ENCODE assay signal across 27 cellular contexts in genomic region chr19:48433337-48433736, GRCh38. TPM values are rescaled to one million over a fixed set of nuclear protein-coding genes. Genes with fewer than 3 reads are reported as not detected.
"Had no signal": no experiment of that assay in that cellular context is flagged by ENCODE, and none has a peak within 500 bp of the region (broad histone marks: within the 10 kb centered on the region; RNA-seq: fewer than 3 reads in every experiment).

No MANE protein-coding gene starts in this region.

- H3K27ac Mint-ChIP-seq: activated CD4-positive, alpha-beta T cell treated with anti-CD3 and anti-CD28 coated beads, Interleukin-2, amount 10 ng/mL, durations not matched to agents 7 days and 5 days; activated CD8-positive, alpha-beta T cell treated with anti-CD3 and anti-CD28 coated beads, Interleukin-2, amount 10 ng/mL, durations not matched to agents 7 days and 5 days; activated T-helper 1 cell treated with anti-CD3 and anti-CD28 coated beads, Interleukin-12 subunit alpha, Interleukin-12 subunit beta, Interleukin-2, Interleukin-4 antibody, amounts not matched to agents 30 ng/mL and 10 ng/mL and 1 ng/mL, durations not matched to agents 14 hours and 24 hours and 36 hours; brain; immature natural killer cell; naive thymus-derived CD4-positive, alpha-beta T cell; type B pancreatic cell had no signal

- H3K36me3 Mint-ChIP-seq: immature natural killer cell; naive thymus-derived CD4-positive, alpha-beta T cell; type B pancreatic cell had no signal

- H3K4me1 Mint-ChIP-seq: activated CD4-positive, alpha-beta T cell treated with anti-CD3 and anti-CD28 coated beads, Interleukin-2, amount 10 ng/mL, durations not matched to agents 7 days and 5 days; brain; immature natural killer cell had no signal

- H3K27me3 ChIP-seq: right lobe of liver, vagina had no signal

- ATAC-seq: activated CD8-positive, alpha-beta T cell treated with anti-CD3 and anti-CD28 coated beads, Interleukin-2, amount 10 ng/mL, durations not matched to agents 7 days and 5 days; naive thymus-derived CD4-positive, alpha-beta T cell; right lobe of liver had no signal

- H3K4me3 ChIP-seq: left ventricle myocardium inferior, right lobe of liver, skin epidermis, thoracic aorta, vagina had no signal

- DNase-seq: activated CD4-positive, alpha-beta T cell treated with anti-CD3 and anti-CD28 coated beads, Interleukin-2, amount 10 ng/mL, durations not matched to agents 7 days and 5 days; activated CD4-positive, CD25-positive, alpha-beta regulatory T cell treated with anti-CD3 and anti-CD28 coated beads, Interleukin-2, amount 50 U/mL, for 72 hours; activated CD8-positive, alpha-beta T cell treated with anti-CD3 and anti-CD28 coated beads, Interleukin-2, amount 10 ng/mL, durations not matched to agents 7 days and 5 days; activated gamma-delta T cell; activated naive CD4-positive, alpha-beta T cell treated with anti-CD3 and anti-CD28 coated beads, Interleukin-2, amount 50 U/mL, for 16 hours; aorta; caudate nucleus; dermis blood vessel endothelial cell; effector CD8-positive, alpha-beta T cell; foreskin melanocyte; immature natural killer cell; kidney glomerular epithelial cell; left ventricle myocardium inferior; naive thymus-derived CD4-positive, alpha-beta T cell; occipital lobe; right lobe of liver; stimulated activated CD4-positive, alpha-beta T cell treated with anti-CD3 and anti-CD28 coated beads, Interleukin-2, amount 100 ng/mL, for 24 hours; stimulated activated naive CD4-positive, alpha-beta T cell; T1000 had no signal

- H3K9me3 ChIP-seq: left ventricle myocardium inferior, right lobe of liver, thoracic aorta, vagina had no signal

- H3K27me3 Mint-ChIP-seq: activated CD4-positive, alpha-beta T cell treated with anti-CD3 and anti-CD28 coated beads, Interleukin-2, amount 10 ng/mL, durations not matched to agents 7 days and 5 days; type B pancreatic cell had no signal

- H3K4me1 ChIP-seq: left ventricle myocardium inferior, right lobe of liver, vagina had no signal

- H3K36me3 ChIP-seq: left ventricle myocardium inferior, right lobe of liver, thoracic aorta, vagina had no signal

- H3K9me3 Mint-ChIP-seq: activated CD4-positive, alpha-beta T cell treated with anti-CD3 and anti-CD28 coated beads, Interleukin-2, amount 10 ng/mL, durations not matched to agents 7 days and 5 days; activated T-helper 1 cell treated with anti-CD3 and anti-CD28 coated beads, Interleukin-12 subunit alpha, Interleukin-12 subunit beta, Interleukin-2, Interleukin-4 antibody, amounts not matched to agents 30 ng/mL and 10 ng/mL and 1 ng/mL, durations not matched to agents 14 hours and 24 hours and 36 hours; naive thymus-derived CD4-positive, alpha-beta T cell; type B pancreatic cell had no signal

- H3K4me3 Mint-ChIP-seq: activated CD4-positive, alpha-beta T cell treated with anti-CD3 and anti-CD28 coated beads, Interleukin-2, amount 10 ng/mL, durations not matched to agents 7 days and 5 days; activated CD8-positive, alpha-beta T cell treated with anti-CD3 and anti-CD28 coated beads, Interleukin-2, amount 10 ng/mL, durations not matched to agents 7 days and 5 days; activated T-helper 1 cell treated with anti-CD3 and anti-CD28 coated beads, Interleukin-12 subunit alpha, Interleukin-12 subunit beta, Interleukin-2, Interleukin-4 antibody, amounts not matched to agents 30 ng/mL and 10 ng/mL and 1 ng/mL, durations not matched to agents 14 hours and 24 hours and 36 hours; brain; immature natural killer cell; naive thymus-derived CD4-positive, alpha-beta T cell; neural crest cell; type B pancreatic cell had no signal

- H3K27ac ChIP-seq: left ventricle myocardium inferior, right lobe of liver, skin epidermis, thoracic aorta, vagina, VCaP had no signal

RNA-seq across cellular contexts. Expression of gene GRIN2D, which starts 39.9 kb away (rescaled TPM):
- total RNA-seq: vagina had no signal
- polyA plus RNA-seq: immature natural killer cell; naive thymus-derived CD4-positive, alpha-beta T cell had no signal
